ENCODE assay signal across 33 cellular contexts in the genomic region with DNA sequence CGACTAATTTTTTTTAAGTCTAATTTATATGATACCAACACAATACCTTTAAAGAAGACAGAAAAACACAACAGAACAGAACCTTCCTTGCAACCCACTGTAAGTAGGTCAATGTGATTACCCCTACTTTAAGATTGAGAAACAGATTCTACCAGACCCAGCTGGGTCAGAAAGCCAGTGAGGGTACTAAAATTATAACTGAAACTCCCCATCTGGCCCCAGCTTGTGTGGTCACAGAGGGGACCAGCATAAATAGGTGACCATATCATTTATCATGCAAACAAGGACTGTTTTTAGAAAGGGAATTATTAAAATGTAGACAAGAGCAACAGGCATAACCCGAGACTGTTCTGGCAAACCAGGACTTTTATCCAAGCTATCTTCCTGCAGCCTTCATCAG. TPM values are rescaled to one million over a fixed set of nuclear protein-coding genes. Genes with fewer than 3 reads are reported as not detected.
DNase-seq lines count a peak whose midpoint lies in the region; ATAC-seq lines count a peak whose summit lies in the region.
"Had no signal": no experiment of that assay in that cellular context is flagged by ENCODE, and none has a peak within 500 bp of the region (broad histone marks: within the 10 kb centered on the region; RNA-seq: fewer than 3 reads in every experiment).

No MANE protein-coding gene starts in this region.

- CTCF ChIA-PET in CD4-positive, alpha-beta memory T cell (lab: Charles Lee; ENCODE audit: partially characterized antibody) = no interaction called here

- H3K4me3 ChIP-seq in CD4-positive, alpha-beta memory T cell (ENCODE audit: low read length in 2 of 2) = no peak overlapping the region
- H3K4me3 ChIP-seq: adrenal gland; BLaER1 treated with 17β-estradiol and CSF1 and Interleukin-3, amounts not matched to agents 10 nM and 100 nM; ovary; Peyer's patch; upper lobe of right lung had no signal

- H3K4me1 ChIP-seq in CD4-positive, alpha-beta memory T cell (ENCODE audit: insufficient read depth, low read length) = no peaks in the 10 kb centered on the region
- H3K4me1 ChIP-seq: Peyer's patch, upper lobe of right lung had no signal

- H3K4me3 Mint-ChIP-seq in CD4-positive, alpha-beta memory T cell = no peak overlapping the region
- H3K4me3 Mint-ChIP-seq: activated CD4-positive, alpha-beta memory T cell treated with anti-CD3 and anti-CD28 coated beads, Interleukin-2, amount 10 ng/mL, durations not matched to agents 7 days and 5 days; activated naive CD4-positive, alpha-beta T cell treated with anti-CD3 and anti-CD28 coated beads, Interleukin-2, amount 10 ng/mL, durations not matched to agents 7 days and 5 days; dendritic cell treated with granulocyte-macrophage colony-stimulating factor and Interleukin-4, amounts not matched to agents 40 ng/mL and 50 ng/mL, for 4 days; neural crest cell; stimulated activated naive B cell treated with anti-CD40 and anti-IgM and Interleukin-4, amounts not matched to agents 10 μg/mL and 1 μg/mL and 100 μg/mL, for 72 hours had no signal

- H3K9me3 Mint-ChIP-seq in CD4-positive, alpha-beta memory T cell = peaks cover 0 to 2% (median 0%) of the 10 kb centered on the region in 8 donors
- H3K9me3 Mint-ChIP-seq: activated CD4-positive, alpha-beta memory T cell treated with anti-CD3 and anti-CD28 coated beads, Interleukin-2, amount 10 ng/mL, durations not matched to agents 7 days and 5 days; activated naive CD4-positive, alpha-beta T cell treated with anti-CD3 and anti-CD28 coated beads, Interleukin-2, amount 10 ng/mL, durations not matched to agents 7 days and 5 days; dendritic cell treated with granulocyte-macrophage colony-stimulating factor and Interleukin-4, amounts not matched to agents 40 ng/mL and 50 ng/mL, for 4 days; stimulated activated naive B cell treated with anti-CD40 and anti-IgM and Interleukin-4, amounts not matched to agents 10 μg/mL and 1 μg/mL and 100 μg/mL, for 72 hours had no signal

- no peaks in the 10 kb centered on the region for H3K27me3 ChIP-seq in CD4-positive, alpha-beta memory T cell (ENCODE audit: insufficient read depth, low read length)
- H3K27me3 ChIP-seq: adrenal gland; BLaER1 treated with 17β-estradiol and CSF1 and Interleukin-3, amounts not matched to agents 10 nM and 100 nM; ovary; Peyer's patch; upper lobe of right lung had no signal

- POLR2A ChIA-PET in CD4-positive, alpha-beta memory T cell (lab: Charles Lee; ENCODE audit: partially characterized antibody) = no interaction called here

- no peak overlapping the region for H3K27ac ChIP-seq in CD4-positive, alpha-beta memory T cell (ENCODE audit: low read depth, low read length)
- H3K27ac ChIP-seq: adrenal gland; BLaER1 treated with 17β-estradiol and CSF1 and Interleukin-3, amounts not matched to agents 10 nM and 100 nM; ovary; Peyer's patch; upper lobe of right lung had no signal

- ATAC-seq in GM19035 (IDR thresholded peaks at IDR 0.05; ENCODE audit: unreplicated experiment) (peak; percentile 61), HG02588 (IDR thresholded peaks at IDR 0.05; ENCODE audit: unreplicated experiment) (peak; percentile 70), HG03280 (IDR thresholded peaks at IDR 0.05; ENCODE audit: unreplicated experiment) (peak; percentile 52)
- ATAC-seq: HepG2; left ventricle myocardium superior; stimulated activated naive B cell treated with anti-CD40 and anti-IgM and Interleukin-4, amounts not matched to agents 10 μg/mL and 1 μg/mL and 100 μg/mL, for 72 hours; upper lobe of right lung had no signal

- no peak for DNase-seq in kidney glomerular epithelial cell (lab: John Stamatoyannopoulos, UW)
- no peak for DNase-seq in NCI-H82 treated with DMSO at 0.1 percent for 48 hours (lab: John Stamatoyannopoulos, UW; ENCODE audit: unreplicated experiment)
- DNase-seq in CD4-positive, alpha-beta memory T cell = no peak
- no peak for DNase-seq in superior temporal gyrus (ENCODE audit: extremely low spot score)
- DNase-seq: activated CD4-positive, alpha-beta memory T cell treated with anti-CD3 and anti-CD28 coated beads, Interleukin-2, amount 10 ng/mL, durations not matched to agents 7 days and 5 days; activated CD8-positive, alpha-beta memory T cell treated with anti-CD3 and anti-CD28 coated beads, Interleukin-2, amount 50 U/mL, for 4 hours; activated naive CD4-positive, alpha-beta T cell treated with anti-CD3 and anti-CD28 coated beads, Interleukin-2, amount 10 ng/mL, durations not matched to agents 7 days and 5 days; adrenal gland; central memory CD4-positive, alpha-beta T cell; COR-L47; DMS53; erythroblast; glutamatergic neuron; Kasumi-1; left ventricle myocardium superior; mesendoderm; NCI-H1417 treated with DMSO at 0.1 percent for 48 hours; NCI-H2081 treated with DMSO at 0.1 percent for 48 hours; NCI-H226; NCI-H748 treated with DMSO at 0.1 percent for 48 hours; ovary; Peyer's patch; SHP77 treated with DMSO at 0.1 percent for 48 hours; stimulated activated naive B cell treated with anti-CD40 and anti-IgM and Interleukin-4, amounts not matched to agents 10 μg/mL and 1 μg/mL and 100 μg/mL, for 72 hours; substantia nigra; upper lobe of right lung had no signal

- H3K9me3 ChIP-seq in CD4-positive, alpha-beta memory T cell (ENCODE audit: control insufficient read depth in 1 of 2, low read length in 2 of 2) = no peaks in the 10 kb centered on the region
- H3K9me3 ChIP-seq: adrenal gland; BLaER1 treated with 17β-estradiol and CSF1 and Interleukin-3, amounts not matched to agents 10 nM and 100 nM; ovary; Peyer's patch; upper lobe of right lung had no signal

- no peak overlapping the region for H3K27ac Mint-ChIP-seq in CD4-positive, alpha-beta memory T cell
- H3K27ac Mint-ChIP-seq: activated CD4-positive, alpha-beta memory T cell treated with anti-CD3 and anti-CD28 coated beads, Interleukin-2, amount 10 ng/mL, durations not matched to agents 7 days and 5 days; activated naive CD4-positive, alpha-beta T cell treated with anti-CD3 and anti-CD28 coated beads, Interleukin-2, amount 10 ng/mL, durations not matched to agents 7 days and 5 days; dendritic cell treated with granulocyte-macrophage colony-stimulating factor and Interleukin-4, amounts not matched to agents 40 ng/mL and 50 ng/mL, for 4 days; stimulated activated naive B cell treated with anti-CD40 and anti-IgM and Interleukin-4, amounts not matched to agents 10 μg/mL and 1 μg/mL and 100 μg/mL, for 72 hours had no signal

- H3K4me1 Mint-ChIP-seq in CD4-positive, alpha-beta memory T cell = no peaks in the 10 kb centered on the region
- H3K4me1 Mint-ChIP-seq: activated CD4-positive, alpha-beta memory T cell treated with anti-CD3 and anti-CD28 coated beads, Interleukin-2, amount 10 ng/mL, durations not matched to agents 7 days and 5 days had no signal

- no peaks in the 10 kb centered on the region for H3K36me3 ChIP-seq in CD4-positive, alpha-beta memory T cell (ENCODE audit: insufficient read depth, low read length)
- H3K36me3 ChIP-seq: adrenal gland; BLaER1 treated with 17β-estradiol and CSF1 and Interleukin-3, amounts not matched to agents 10 nM and 100 nM; ovary; Peyer's patch; upper lobe of right lung had no signal

- intact Hi-C loops in CD4-positive, alpha-beta memory T cell (cut with micrococcal nuclease) = no loop called here

- no peaks in the 10 kb centered on the region for H3K36me3 Mint-ChIP-seq in CD4-positive, alpha-beta memory T cell
- H3K36me3 Mint-ChIP-seq: activated naive CD4-positive, alpha-beta T cell treated with anti-CD3 and anti-CD28 coated beads, Interleukin-2, amount 10 ng/mL, durations not matched to agents 7 days and 5 days; stimulated activated naive B cell treated with anti-CD40 and anti-IgM and Interleukin-4, amounts not matched to agents 10 μg/mL and 1 μg/mL and 100 μg/mL, for 72 hours had no signal

- H3K27me3 Mint-ChIP-seq in CD4-positive, alpha-beta memory T cell = peaks cover 2 to 3% of the 10 kb centered on the region in 2 donors
- H3K27me3 Mint-ChIP-seq: dendritic cell treated with granulocyte-macrophage colony-stimulating factor and Interleukin-4, amounts not matched to agents 40 ng/mL and 50 ng/mL, for 4 days had no signal

RNA-seq across cellular contexts. Expression of a gene that starts 30.1 kb away (rescaled TPM):
- under 1 TPM; 0.80 to 0.81 TPM for total RNA-seq in CD4-positive, alpha-beta memory T cell
- under 1 TPM in 1 of 2 donors, not detected in 1; 0.62 TPM for polyA plus RNA-seq in CD4-positive, alpha-beta memory T cell
